In the genomic region with DNA sequence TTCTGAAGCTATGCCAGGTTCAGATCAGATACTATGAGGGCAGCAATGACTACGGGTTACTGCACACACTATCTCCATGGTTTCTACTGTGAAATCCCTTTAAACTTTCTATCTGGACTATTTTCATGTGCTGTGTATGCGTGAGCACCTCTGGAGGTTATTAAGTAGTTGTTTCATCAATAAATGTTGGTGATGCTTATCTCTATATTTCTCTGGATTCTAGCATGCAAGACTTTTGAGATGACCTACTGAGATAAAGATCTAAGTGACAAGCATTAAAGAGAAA, we compare ENCODE assay signal across 18 cellular contexts.
A peak's percentile ranks its signal among the peaks of the same experiment; 100 is the strongest.
DNase-seq lines count a peak whose midpoint lies in the region; ATAC-seq and TF ChIP-seq lines count a peak whose summit lies in the region.
"Had no signal": no experiment of that assay in that cellular context is flagged by ENCODE, and none has a peak within 500 bp of the region (broad histone marks: within the 10 kb centered on the region; RNA-seq: fewer than 3 reads in every experiment).

No MANE protein-coding gene starts in this region.

- peaks cover 14% of the 10 kb centered on the region for H3K4me1 ChIP-seq in mucosa of descending colon (ENCODE audit: low read depth)
- peaks cover 0 to 31% (median 3%) of the 10 kb centered on the region in 4 donors for H3K4me1 ChIP-seq in Peyer's patch

- H3K27ac ChIP-seq in Peyer's patch: no peak overlapping the region
- H3K27ac ChIP-seq: lower lobe of right lung had no signal

- TF ChIP-seq CTCF in mucosa of descending colon (IDR thresholded peaks at IDR 0.05) (no peak), Peyer's patch (IDR thresholded peaks at IDR 0.05) (no peak)

- H3K4me3 ChIP-seq in mucosa of descending colon (no peak overlapping the region), Peyer's patch (no peak overlapping the region)
- H3K4me3 ChIP-seq: lower lobe of right lung had no signal

- no peaks in the 10 kb centered on the region for H3K36me3 ChIP-seq in mucosa of descending colon (ENCODE audit: low read depth)
- no peaks in the 10 kb centered on the region for H3K36me3 ChIP-seq in Peyer's patch
- H3K36me3 ChIP-seq: lower lobe of right lung had no signal

- ATAC-seq in GM18519 (IDR thresholded peaks at IDR 0.05; ENCODE audit: low FRiP score, unreplicated experiment) (peak; percentile 19), GM21786 (IDR thresholded peaks at IDR 0.05; ENCODE audit: unreplicated experiment) (peak; percentile 21), HG03469 (IDR thresholded peaks at IDR 0.05; ENCODE audit: unreplicated experiment) (peak; percentile 7), mucosa of descending colon (peak; percentile 23)
- ATAC-seq: activated naive CD8-positive, alpha-beta T cell treated with anti-CD3 and anti-CD28 coated beads, Interleukin-2, amount 50 U/mL, for 24 hours; effector memory CD8-positive, alpha-beta T cell; lower lobe of right lung; naive thymus-derived CD4-positive, alpha-beta T cell had no signal

- DNase-seq in mucosa of descending colon: no peak
- no peak for DNase-seq in MV-4-11 (lab: John Stamatoyannopoulos, UW)
- no peak for DNase-seq in GM03348 (ENCODE audit: low spot score)
- DNase-seq in Peyer's patch: no peak
- DNase-seq in activated effector memory CD4-positive, alpha-beta T cell treated with anti-CD3 and anti-CD28 coated beads, Interleukin-2, amount 50 U/mL, for 16 hours: no peak
- DNase-seq: activated CD8-positive, alpha-beta memory T cell treated with anti-CD3 and anti-CD28 coated beads for 24 hours; activated naive CD8-positive, alpha-beta T cell treated with anti-CD3 and anti-CD28 coated beads, Interleukin-2, amount 50 U/mL, for 24 hours; effector memory CD8-positive, alpha-beta T cell; Karpas-422; lower lobe of right lung; naive thymus-derived CD4-positive, alpha-beta T cell; NCI-H1417 treated with DMSO at 0.1 percent for 48 hours; NK-92 treated with Interleukin-12 subunit alpha and Interleukin-12 subunit beta, amount 100 ng/mL, for 24 hours; SHP77; stimulated activated CD4-positive, alpha-beta T cell treated with anti-CD3 and anti-CD28 coated beads, Interleukin-4, amount 100 ng/mL, for 24 hours had no signal

- H3K9me3 ChIP-seq in mucosa of descending colon (no peaks in the 10 kb centered on the region), Peyer's patch (no peaks in the 10 kb centered on the region)
- H3K9me3 ChIP-seq: lower lobe of right lung had no signal

- intact Hi-C loops in mucosa of descending colon (cut with DNase I, micrococcal nuclease): loop anchor here in 1 of 2 donors (10.0 kb wide), 1 partner anchor 194 kb away; a partner anchor contains a TSS

- TF ChIP-seq POLR2A in Peyer's patch (IDR thresholded peaks at IDR 0.05): no peak

- H3K27me3 ChIP-seq in Peyer's patch: no peaks in the 10 kb centered on the region
